1 cellular context compared by ENCODE assay signal in the genomic region with DNA sequence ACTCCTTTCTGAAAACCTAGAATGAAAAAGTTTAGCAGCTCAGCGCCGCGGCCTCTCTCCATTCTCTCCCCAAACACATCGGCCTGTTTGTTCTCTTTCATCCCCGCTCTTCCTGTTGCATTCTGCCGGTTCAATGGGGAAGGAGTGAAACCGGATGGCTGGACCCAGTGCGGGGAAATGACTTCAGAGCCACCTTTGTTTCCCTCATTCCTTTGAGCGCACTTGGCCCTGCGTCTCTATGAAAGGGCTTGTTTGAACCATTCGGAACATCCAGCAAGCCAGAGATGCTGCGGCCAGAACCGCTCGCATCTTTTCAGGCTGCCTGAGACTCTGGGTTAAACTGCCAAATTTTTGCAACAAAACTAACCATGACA.
TF ChIP-seq lines count a peak whose summit lies in the region.

No MANE protein-coding gene starts in this region.

TF ChIP-seq in WTC11, 78 proteins besides CTCF, POLR2A, EP300 and RAD21 (continued from another document):
- TF ChIP-seq, protein P1, sequence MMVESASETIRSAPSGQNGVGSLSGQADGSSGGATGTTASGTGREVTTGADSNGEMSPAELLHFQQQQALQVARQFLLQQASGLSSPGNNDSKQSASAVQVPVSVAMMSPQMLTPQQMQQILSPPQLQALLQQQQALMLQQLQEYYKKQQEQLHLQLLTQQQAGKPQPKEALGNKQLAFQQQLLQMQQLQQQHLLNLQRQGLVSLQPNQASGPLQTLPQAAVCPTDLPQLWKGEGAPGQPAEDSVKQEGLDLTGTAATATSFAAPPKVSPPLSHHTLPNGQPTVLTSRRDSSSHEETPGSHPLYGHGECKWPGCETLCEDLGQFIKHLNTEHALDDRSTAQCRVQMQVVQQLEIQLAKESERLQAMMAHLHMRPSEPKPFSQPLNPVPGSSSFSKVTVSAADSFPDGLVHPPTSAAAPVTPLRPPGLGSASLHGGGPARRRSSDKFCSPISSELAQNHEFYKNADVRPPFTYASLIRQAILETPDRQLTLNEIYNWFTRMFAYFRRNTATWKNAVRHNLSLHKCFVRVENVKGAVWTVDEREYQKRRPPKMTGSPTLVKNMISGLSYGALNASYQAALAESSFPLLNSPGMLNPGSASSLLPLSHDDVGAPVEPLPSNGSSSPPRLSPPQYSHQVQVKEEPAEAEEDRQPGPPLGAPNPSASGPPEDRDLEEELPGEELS (CRISPR knock-in tag; IDR thresholded peaks at IDR 0.05), result no peak
- no peak for TF ChIP-seq ZNF423 (CRISPR knock-in tag; IDR thresholded peaks at IDR 0.05)
- TF ChIP-seq ZSCAN18 (CRISPR knock-in tag; IDR thresholded peaks at IDR 0.05), result no peak
- TF ChIP-seq TCF7 (CRISPR knock-in tag; IDR thresholded peaks at IDR 0.05; ENCODE audit: low read depth), result no peak
- no peak for TF ChIP-seq RORB (CRISPR knock-in tag; IDR thresholded peaks at IDR 0.05)
- TF ChIP-seq OVOL2 (CRISPR knock-in tag; IDR thresholded peaks at IDR 0.05; ENCODE audit: borderline replicate concordance), result no peak
- TF ChIP-seq, protein P2, sequence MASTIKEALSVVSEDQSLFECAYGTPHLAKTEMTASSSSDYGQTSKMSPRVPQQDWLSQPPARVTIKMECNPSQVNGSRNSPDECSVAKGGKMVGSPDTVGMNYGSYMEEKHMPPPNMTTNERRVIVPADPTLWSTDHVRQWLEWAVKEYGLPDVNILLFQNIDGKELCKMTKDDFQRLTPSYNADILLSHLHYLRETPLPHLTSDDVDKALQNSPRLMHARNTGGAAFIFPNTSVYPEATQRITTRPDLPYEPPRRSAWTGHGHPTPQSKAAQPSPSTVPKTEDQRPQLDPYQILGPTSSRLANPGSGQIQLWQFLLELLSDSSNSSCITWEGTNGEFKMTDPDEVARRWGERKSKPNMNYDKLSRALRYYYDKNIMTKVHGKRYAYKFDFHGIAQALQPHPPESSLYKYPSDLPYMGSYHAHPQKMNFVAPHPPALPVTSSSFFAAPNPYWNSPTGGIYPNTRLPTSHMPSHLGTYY (CRISPR knock-in tag; IDR thresholded peaks at IDR 0.05), result no peak
- TF ChIP-seq FOXK1 (CRISPR knock-in tag; IDR thresholded peaks at IDR 0.05), result no peak
- TF ChIP-seq, protein P3, sequence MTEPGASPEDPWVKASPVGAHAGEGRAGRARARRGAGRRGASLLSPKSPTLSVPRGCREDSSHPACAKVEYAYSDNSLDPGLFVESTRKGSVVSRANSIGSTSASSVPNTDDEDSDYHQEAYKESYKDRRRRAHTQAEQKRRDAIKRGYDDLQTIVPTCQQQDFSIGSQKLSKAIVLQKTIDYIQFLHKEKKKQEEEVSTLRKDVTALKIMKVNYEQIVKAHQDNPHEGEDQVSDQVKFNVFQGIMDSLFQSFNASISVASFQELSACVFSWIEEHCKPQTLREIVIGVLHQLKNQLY (CRISPR knock-in tag; IDR thresholded peaks at IDR 0.05), result no peak
TF ChIP-seq in WTC11: peak in this region for 0.
